Comparison of ENCODE assay signal across 26 cellular contexts in the genomic region with DNA sequence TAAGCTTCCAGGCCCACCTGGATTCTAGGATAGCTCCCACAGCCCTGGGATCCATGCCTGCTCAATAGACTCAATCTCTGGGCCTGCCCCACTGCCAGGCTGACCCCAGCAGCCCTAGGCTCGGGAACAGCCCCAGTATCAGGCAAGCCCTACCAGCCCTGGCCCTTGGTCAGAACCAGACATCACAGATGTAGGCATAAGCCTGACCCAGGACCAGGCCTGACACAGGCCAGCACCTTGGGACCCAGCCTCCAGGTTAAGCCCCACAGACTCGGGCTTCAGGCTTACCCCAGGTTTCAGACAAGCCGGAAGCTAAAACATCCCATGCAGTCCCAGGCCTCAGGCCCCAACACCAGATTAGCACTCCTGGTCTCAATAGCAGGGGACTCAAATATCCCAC.
"Had no signal": no experiment of that assay in that cellular context is flagged by ENCODE, and none has a peak within 500 bp of the region (broad histone marks: within the 10 kb centered on the region; RNA-seq: fewer than 3 reads in every experiment).

No MANE protein-coding gene starts in this region.

- H3K9me3 ChIP-seq: colonic mucosa had no signal

- H3K36me3 ChIP-seq: colonic mucosa, gastroesophageal sphincter, heart left ventricle, left lung, lower lobe of right lung had no signal

- H2AFZ ChIP-seq: hepatocyte had no signal

- ATAC-seq: effector memory CD8-positive, alpha-beta T cell; esophagus mucosa; foreskin keratinocyte; gastroesophageal sphincter; heart left ventricle; left cardiac atrium; left lung; left ventricle myocardium superior; lower lobe of right lung; mucosa of descending colon had no signal

- H3K4me3 ChIP-seq: colonic mucosa, gastroesophageal sphincter, heart left ventricle, hepatocyte, left lung, lower lobe of right lung, mucosa of descending colon had no signal

- DNase-seq: colonic mucosa; cortex of kidney; effector CD8-positive, alpha-beta T cell; effector memory CD8-positive, alpha-beta T cell; endodermal cell; erythroblast; foreskin keratinocyte; heart left ventricle; hypothalamus; immature natural killer cell; islet precursor cell; left cardiac atrium; left lung; left ventricle myocardium superior; lower lobe of right lung; mesenchymal stem cell; mucosa of descending colon; naive B cell had no signal

- H3K4me3 Mint-ChIP-seq: dendritic cell treated with granulocyte-macrophage colony-stimulating factor and Interleukin-4, amounts not matched to agents 40 ng/mL and 50 ng/mL, for 4 days; effector memory CD8-positive, alpha-beta T cell; endodermal cell; immature natural killer cell; mesothelial cell of epicardium; naive B cell had no signal

- H3K27me3 ChIP-seq: colonic mucosa, foreskin keratinocyte, gastroesophageal sphincter, heart left ventricle, hepatocyte, left lung had no signal

- H3K27me3 Mint-ChIP-seq: dendritic cell treated with granulocyte-macrophage colony-stimulating factor and Interleukin-4, amounts not matched to agents 40 ng/mL and 50 ng/mL, for 4 days; effector memory CD8-positive, alpha-beta T cell; naive B cell had no signal

- H3K27ac Mint-ChIP-seq: dendritic cell treated with granulocyte-macrophage colony-stimulating factor and Interleukin-4, amounts not matched to agents 40 ng/mL and 50 ng/mL, for 4 days; effector memory CD8-positive, alpha-beta T cell; endodermal cell; immature natural killer cell; mesothelial cell of epicardium; naive B cell had no signal

- H3K4me2 ChIP-seq: hepatocyte had no signal

- H3K36me3 Mint-ChIP-seq: naive B cell had no signal

- H3K27ac ChIP-seq: colonic mucosa, epithelial cell of prostate, foreskin keratinocyte, gastroesophageal sphincter, heart left ventricle, hepatocyte, left lung, lower lobe of right lung had no signal

- H3K4me1 Mint-ChIP-seq: endodermal cell, immature natural killer cell, naive B cell had no signal

- FAIRE-seq: endometrium, frontal cortex had no signal

- H3K4me1 ChIP-seq: colonic mucosa, foreskin keratinocyte, gastroesophageal sphincter, heart left ventricle, left lung, lower lobe of right lung had no signal

- H3K79me2 ChIP-seq: hepatocyte had no signal
